9 cellular contexts compared by ENCODE assay signal in genomic region chr14:61420326-61420725, GRCh38.
A peak's percentile ranks its signal among the peaks of the same experiment; 100 is the strongest.
DNase-seq lines count a peak whose midpoint lies in the region; ATAC-seq and TF ChIP-seq lines count a peak whose summit lies in the region.
"Had no signal": no experiment of that assay in that cellular context is flagged by ENCODE, and none has a peak within 500 bp of the region (broad histone marks: within the 10 kb centered on the region; RNA-seq: fewer than 3 reads in every experiment).

No MANE protein-coding gene starts in this region.

- peak; percentile 27 for DNase-seq in stimulated activated CD4-positive, alpha-beta T cell treated with anti-CD3 and anti-CD28 coated beads, Interleukin-1b, Interleukin-23, amount 100 ng/mL, for 48 hours
- no peak for DNase-seq in stimulated activated CD4-positive, alpha-beta T cell treated with anti-CD3 and anti-CD28 coated beads, Interleukin-2, amount 100 ng/mL, for 48 hours
- peak; percentile 16 for DNase-seq in activated T-helper 9 cell treated with anti-CD3 and anti-CD28 coated beads, Interleukin-2, amount 50 U/mL, for 16 hours (ENCODE audit: low read depth)
- peak; percentile 37 for DNase-seq in kidney epithelial cell (ENCODE audit: low read depth)
- DNase-seq in transverse colon, result no peak
- DNase-seq in Ammon's horn (ENCODE audit: low spot score), result no peak
- no peak for DNase-seq in COR-L47 (lab: John Stamatoyannopoulos, UW)
- DNase-seq: substantia nigra had no signal

- H3K9me3 ChIP-seq in transverse colon, result no peaks in the 10 kb centered on the region

- H3K27ac ChIP-seq in transverse colon, result no peak overlapping the region

- 67 to 82% methylated on average over 1 to 4 of the region's 4 CpGs for WGBS in transverse colon (ENCODE audit: low coverage in 1 of 2), 2 donors

- H3K4me3 ChIP-seq in kidney epithelial cell (ENCODE audit: low read depth, low read length), result no peak overlapping the region
- H3K4me3 ChIP-seq in transverse colon, result no peak overlapping the region

- H3K4me1 ChIP-seq in transverse colon, result peaks cover 0 to 8% (median 0%) of the 10 kb centered on the region in 4 donors

- intact Hi-C loops in transverse colon (cut with DNase I; ENCODE audit: low total_unique reads), result no loop called here

- in situ Hi-C loops in transverse colon (cut with MboI; ENCODE audit: low pct_ligation_motif_present in 1 of 4, low pct_unique_long_range_greater_than_20kb in 1 of 4, low sequenced_read_pairs in 3 of 4), result no loop called here

- no peak for TF ChIP-seq POLR2A in transverse colon (IDR thresholded peaks at IDR 0.05)

- TF ChIP-seq EP300 in transverse colon (IDR thresholded peaks at IDR 0.05; ENCODE audit: low read depth), result no peak

- ATAC-seq in HG02759 (IDR thresholded peaks at IDR 0.05; ENCODE audit: unreplicated experiment), result no peak

- H3K27me3 ChIP-seq in kidney epithelial cell (ENCODE audit: control insufficient read depth, insufficient read depth, low read length) (no peaks in the 10 kb centered on the region), transverse colon (no peaks in the 10 kb centered on the region)

- no peaks in the 10 kb centered on the region for H3K36me3 ChIP-seq in kidney epithelial cell (ENCODE audit: control insufficient read depth, insufficient read depth, low read length)
- H3K36me3 ChIP-seq in transverse colon, result no peaks in the 10 kb centered on the region

- no peak for TF ChIP-seq CTCF in kidney epithelial cell (IDR thresholded peaks at IDR 0.05; ENCODE audit: insufficient read depth, low read length, poor library complexity, severe bottlenecking)
- TF ChIP-seq CTCF in transverse colon (IDR thresholded peaks at IDR 0.05), result no peak

Comparison
In these comparisons a context has a peak if more than half of its experiments do, and no peak if none do; other contexts are left out.
1. DNase-seq: peak in stimulated activated CD4-positive, alpha-beta T cell treated with anti-CD3 and anti-CD28 coated beads, Interleukin-1b, Interleukin-23, amount 100 ng/mL, for 48 hours (single experiment), activated T-helper 9 cell treated with anti-CD3 and anti-CD28 coated beads, Interleukin-2, amount 50 U/mL, for 16 hours (single experiment) and kidney epithelial cell (single experiment); none in stimulated activated CD4-positive, alpha-beta T cell treated with anti-CD3 and anti-CD28 coated beads, Interleukin-2, amount 100 ng/mL, for 48 hours (0 of 2), transverse colon (single experiment), Ammon's horn (single experiment) and COR-L47 (single experiment).